Comparison of ENCODE assay signal across 13 cellular contexts in the genomic region with DNA sequence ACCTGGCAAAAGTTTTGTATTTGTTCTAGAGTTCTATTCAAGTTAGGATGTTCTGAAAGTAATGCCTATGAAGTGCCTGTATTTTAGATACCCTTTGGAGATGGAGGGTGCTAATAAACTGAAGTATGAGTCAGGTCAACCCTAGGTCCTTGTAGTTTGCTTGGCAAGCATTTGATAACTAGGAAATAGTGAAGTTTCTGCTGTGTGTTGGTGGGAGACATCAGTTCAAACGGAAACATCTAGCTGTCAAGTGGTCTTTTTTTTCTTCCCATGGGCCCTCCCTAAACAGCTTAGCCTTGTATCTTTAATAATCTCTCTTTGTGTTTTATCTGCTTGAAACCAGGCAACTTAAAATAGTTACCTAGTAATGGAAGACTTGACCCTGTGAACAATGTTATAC. TPM values are rescaled to one million over a fixed set of nuclear protein-coding genes. Genes with fewer than 3 reads are reported as not detected.
DNase-seq lines count a peak whose midpoint lies in the region; ATAC-seq and TF ChIP-seq lines count a peak whose summit lies in the region.
"Had no signal": no experiment of that assay in that cellular context is flagged by ENCODE, and none has a peak within 500 bp of the region (broad histone marks: within the 10 kb centered on the region; RNA-seq: fewer than 3 reads in every experiment).

No MANE protein-coding gene starts in this region.

- H3K27ac ChIP-seq in SJCRH30 (no peak overlapping the region), upper lobe of left lung (peak overlapping the region in 1 of 4 donors; percentile 3)

- no peaks in the 10 kb centered on the region for H3K9me3 ChIP-seq in T-helper 17 cell (ENCODE audit: control insufficient read depth, low read length, poor library complexity, severe bottlenecking)
- no peaks in the 10 kb centered on the region for H3K9me3 ChIP-seq in SJCRH30 (replicated peaks)
- H3K9me3 ChIP-seq in upper lobe of left lung = no peaks in the 10 kb centered on the region

- peak overlapping the region; percentile 21 for H3K27ac Mint-ChIP-seq in activated CD4-positive, alpha-beta T cell treated with anti-CD3 and anti-CD28 coated beads, Interleukin-2, amount 10 ng/mL, durations not matched to agents 7 days and 5 days
- peak overlapping the region; percentile 62 for H3K27ac Mint-ChIP-seq in T-helper 17 cell
- peak overlapping the region; percentile 20 for H3K27ac Mint-ChIP-seq in dendritic cell treated with granulocyte-macrophage colony-stimulating factor and Interleukin-4, amounts not matched to agents 40 ng/mL and 50 ng/mL, for 4 days

- no peaks in the 10 kb centered on the region for H3K27me3 Mint-ChIP-seq in activated CD4-positive, alpha-beta T cell treated with anti-CD3 and anti-CD28 coated beads, Interleukin-2, amount 10 ng/mL, durations not matched to agents 7 days and 5 days
- no peaks in the 10 kb centered on the region for H3K27me3 Mint-ChIP-seq in T-helper 17 cell
- no peaks in the 10 kb centered on the region for H3K27me3 Mint-ChIP-seq in dendritic cell treated with granulocyte-macrophage colony-stimulating factor and Interleukin-4, amounts not matched to agents 40 ng/mL and 50 ng/mL, for 4 days

- H3K4me1 ChIP-seq in SJCRH30 = peaks cover 12% of the 10 kb centered on the region
- H3K4me1 ChIP-seq in upper lobe of left lung = peaks cover 9 to 62% (median 41%) of the 10 kb centered on the region in 4 donors

- DNase-seq in activated CD4-positive, alpha-beta T cell treated with anti-CD3 and anti-CD28 coated beads, Interleukin-2, amount 10 ng/mL, durations not matched to agents 7 days and 5 days = no peak
- no peak for DNase-seq in activated CD4-positive, alpha-beta T cell treated with anti-CD3 and anti-CD28 coated beads for 4 hours
- DNase-seq in T-helper 17 cell (no peak), SJCRH30 (no peak), upper lobe of left lung (no peak)
- DNase-seq in stimulated activated naive CD8-positive, alpha-beta T cell treated with anti-CD3 and anti-CD28 coated beads, Interleukin-15, Interleukin-2, amounts not matched to agents 100 U/mL and 50 U/mL, for 24 hours = no peak
- DNase-seq: ACHN, KBM-7, NCI-H1694, NCI-H526 treated with DMSO at 0.1 percent for 48 hours had no signal

- H3K4me3 ChIP-seq in SJCRH30 (no peak overlapping the region), upper lobe of left lung (no peak overlapping the region)
- H3K4me3 ChIP-seq: lung had no signal

- ATAC-seq in T-helper 17 cell (no peak), HG03342 (IDR thresholded peaks at IDR 0.05; ENCODE audit: unreplicated experiment) (no peak), upper lobe of left lung (ENCODE audit: low FRiP score in 2 of 2) (no peak)
- peak; percentile 44 for ATAC-seq in stimulated activated naive CD8-positive, alpha-beta T cell treated with anti-CD3 and anti-CD28 coated beads, Interleukin-15, Interleukin-2, amounts not matched to agents 100 U/mL and 50 U/mL, for 24 hours

- peak overlapping the region; percentile 48 for H3K4me3 Mint-ChIP-seq in activated CD4-positive, alpha-beta T cell treated with anti-CD3 and anti-CD28 coated beads, Interleukin-2, amount 10 ng/mL, durations not matched to agents 7 days and 5 days
- no peak overlapping the region for H3K4me3 Mint-ChIP-seq in T-helper 17 cell
- peak overlapping the region; percentile 45 for H3K4me3 Mint-ChIP-seq in dendritic cell treated with granulocyte-macrophage colony-stimulating factor and Interleukin-4, amounts not matched to agents 40 ng/mL and 50 ng/mL, for 4 days

- peaks cover 74% of the 10 kb centered on the region for H3K36me3 Mint-ChIP-seq in activated CD4-positive, alpha-beta T cell treated with anti-CD3 and anti-CD28 coated beads, Interleukin-2, amount 10 ng/mL, durations not matched to agents 7 days and 5 days (ENCODE audit: low read depth)
- peaks cover 2% of the 10 kb centered on the region for H3K36me3 Mint-ChIP-seq in T-helper 17 cell (ENCODE audit: low read depth)
- peaks cover 87% of the 10 kb centered on the region for H3K36me3 Mint-ChIP-seq in dendritic cell treated with granulocyte-macrophage colony-stimulating factor and Interleukin-4, amounts not matched to agents 40 ng/mL and 50 ng/mL, for 4 days (ENCODE audit: low read depth)

- TF ChIP-seq POLR2A in upper lobe of left lung (IDR thresholded peaks at IDR 0.05) = no peak

- POLR2A ChIA-PET in activated CD4-positive, alpha-beta T cell treated with anti-CD3 and anti-CD28 coated beads, Interleukin-2, amount 10 ng/mL, durations not matched to agents 7 days and 5 days (lab: Charles Lee) = interaction anchor here (0.6 kb wide), 1 partner anchor 177 kb away, joined by 3 read pairs; no protein-coding TSS in a partner anchor

- TF ChIP-seq EP300 in upper lobe of left lung (IDR thresholded peaks at IDR 0.05) = no peak

- H3K36me3 ChIP-seq in SJCRH30 (no peaks in the 10 kb centered on the region; the same call in none of the 2 replicates), upper lobe of left lung (no peaks in the 10 kb centered on the region)

- intact Hi-C loops in dendritic cell treated with granulocyte-macrophage colony-stimulating factor and Interleukin-4, amounts not matched to agents 40 ng/mL and 50 ng/mL, for 4 days (cut with micrococcal nuclease) = loop anchor here (5.0 kb wide), 2 partner anchors 156 to 269 kb away; no protein-coding TSS in a partner anchor

- H3K27me3 ChIP-seq in SJCRH30 (no peaks in the 10 kb centered on the region), upper lobe of left lung (no peaks in the 10 kb centered on the region)

- peaks cover 84% of the 10 kb centered on the region for H3K4me1 Mint-ChIP-seq in activated CD4-positive, alpha-beta T cell treated with anti-CD3 and anti-CD28 coated beads, Interleukin-2, amount 10 ng/mL, durations not matched to agents 7 days and 5 days
- peaks cover 68% of the 10 kb centered on the region for H3K4me1 Mint-ChIP-seq in T-helper 17 cell
- peaks cover 82% of the 10 kb centered on the region for H3K4me1 Mint-ChIP-seq in dendritic cell treated with granulocyte-macrophage colony-stimulating factor and Interleukin-4, amounts not matched to agents 40 ng/mL and 50 ng/mL, for 4 days (ENCODE audit: low read depth)

- TF ChIP-seq CTCF in upper lobe of left lung (IDR thresholded peaks at IDR 0.05) = no peak

- CTCF ChIA-PET in activated CD4-positive, alpha-beta T cell treated with anti-CD3 and anti-CD28 coated beads, Interleukin-2, amount 10 ng/mL, durations not matched to agents 7 days and 5 days (lab: Charles Lee) = no interaction called here

- 45 to 75% methylated on average over 1 of the region's 1 CpG for WGBS in upper lobe of left lung, 2 donors

- no peaks in the 10 kb centered on the region for H3K9me3 Mint-ChIP-seq in activated CD4-positive, alpha-beta T cell treated with anti-CD3 and anti-CD28 coated beads, Interleukin-2, amount 10 ng/mL, durations not matched to agents 7 days and 5 days
- H3K9me3 Mint-ChIP-seq in dendritic cell treated with granulocyte-macrophage colony-stimulating factor and Interleukin-4, amounts not matched to agents 40 ng/mL and 50 ng/mL, for 4 days = no peaks in the 10 kb centered on the region

RNA-seq across cellular contexts. Expression of a gene that starts 4.5 kb away (rescaled TPM):
- total RNA-seq in activated CD4-positive, alpha-beta T cell treated with anti-CD3 and anti-CD28 coated beads, Interleukin-2, amount 10 ng/mL, durations not matched to agents 7 days and 5 days = 10 to 100 TPM; 77.8 to 88.2 TPM
- total RNA-seq in T-helper 17 cell (10 to 100 TPM; 21.0 to 26.5 TPM), upper lobe of left lung (10 to 100 TPM; 25.0 to 54.6 (median 41.6) TPM)
- total RNA-seq in SJCRH30 (2014; rRNA removed; shearing (Covaris generic)) = 28.0 and 32.6 TPM in 2 replicates

RNA-seq across cellular contexts. Expression of a gene that starts 4.5 kb away (rescaled TPM):
- total RNA-seq in activated CD4-positive, alpha-beta T cell treated with anti-CD3 and anti-CD28 coated beads, Interleukin-2, amount 10 ng/mL, durations not matched to agents 7 days and 5 days = 10 to 100 TPM; 23.9 to 24.0 TPM
- 1 to 10 TPM; 5.5 to 7.7 TPM for total RNA-seq in T-helper 17 cell
- 7.9 and 9.4 TPM in 2 replicates for total RNA-seq in SJCRH30 (2014; rRNA removed; shearing (Covaris generic))
- 10 to 100 TPM; 12.1 to 40.8 (median 13.7) TPM for total RNA-seq in upper lobe of left lung
